Comparison of ENCODE assay signal across 10 cellular contexts in genomic region chr4:4507923-4508322, GRCh38. TPM values are rescaled to one million over a fixed set of nuclear protein-coding genes. Genes with fewer than 3 reads are reported as not detected.
A peak's percentile ranks its signal among the peaks of the same experiment; 100 is the strongest.
DNase-seq lines count a peak whose midpoint lies in the region; ATAC-seq and TF ChIP-seq lines count a peak whose summit lies in the region.
"Had no signal": no experiment of that assay in that cellular context is flagged by ENCODE, and none has a peak within 500 bp of the region (broad histone marks: within the 10 kb centered on the region; RNA-seq: fewer than 3 reads in every experiment).

No MANE protein-coding gene starts in this region.

- no peak overlapping the region for H3K4me2 ChIP-seq in neuronal stem cell (ENCODE audit: insufficient read depth, low read length, poor library complexity, severe bottlenecking)

- intact Hi-C loops in Caco-2 (cut with micrococcal nuclease; ENCODE audit: unreplicated experiment): no loop called here
- intact Hi-C loops in activated B cell treated with CpG ODN at 0.5 μM for 24 hours (cut with micrococcal nuclease): loop anchor here (1.0 kb wide), 1 partner anchor 20 kb away; no protein-coding TSS in a partner anchor
- intact Hi-C loops in lower lobe of right lung (cut with DNase I): no loop called here

- H3K27me3 ChIP-seq in Caco-2 (replicated peaks; ENCODE audit: control insufficient read depth, insufficient read depth, low read length) (no peaks in the 10 kb centered on the region), lower lobe of right lung (ENCODE audit: low read depth) (no peaks in the 10 kb centered on the region), neuronal stem cell (ENCODE audit: control insufficient read depth in 3 of 3, insufficient read depth in 3 of 3, low read depth in 1 of 3, low read length in 3 of 3) (no peaks in the 10 kb centered on the region)

- TF ChIP-seq CTCF in Caco-2 (IDR thresholded peaks at IDR 0.05; ENCODE audit: insufficient read depth in 1 of 2, low read depth in 1 of 2, low read length in 1 of 2, severe bottlenecking in 1 of 2, unreplicated experiment in 1 of 2): peak; percentile 27 to 41
- peak; percentile 74 for TF ChIP-seq CTCF in HFFc6 (IDR thresholded peaks at IDR 0.05)
- no peak for TF ChIP-seq CTCF in activated B cell treated with CpG ODN at 0.5 μM for 24 hours (IDR thresholded peaks at IDR 0.05)
- TF ChIP-seq CTCF in lower lobe of right lung (IDR thresholded peaks at IDR 0.05): peak; percentile 24

- H2BK12ac ChIP-seq in neuronal stem cell (ENCODE audit: low read length): no peak overlapping the region

- CTCF ChIA-PET in Caco-2 (lab: Charles Lee) (no interaction called here), activated B cell treated with CpG ODN at 0.5 μM for 24 hours (lab: Charles Lee) (interaction anchor here (1.0 to 1.5 kb wide), 3 partner anchors 9 to 33 kb away, joined by 3 to 4 read pairs (median 3); partner anchors contain the start of gene STX18)

- H2BK15ac ChIP-seq in neuronal stem cell (ENCODE audit: low read length): no peak overlapping the region

- no peak overlapping the region for H4K91ac ChIP-seq in neuronal stem cell (ENCODE audit: low read depth, low read length, poor library complexity)

- H2BK120ac ChIP-seq in neuronal stem cell (ENCODE audit: low read depth, low read length): no peak overlapping the region

- no peak overlapping the region for H3K4me3 Mint-ChIP-seq in Caco-2 (ENCODE audit: unreplicated experiment)
- H3K4me3 Mint-ChIP-seq in HFFc6: no peak overlapping the region
- no peak overlapping the region for H3K4me3 Mint-ChIP-seq in activated B cell treated with CpG ODN at 0.5 μM for 24 hours
- no peak overlapping the region for H3K4me3 Mint-ChIP-seq in activated T-cell treated with anti-CD3 and anti-CD28 coated beads, Interleukin-2, amount 50 U/mL, for 24 hours
- H3K4me3 Mint-ChIP-seq: activated CD8-positive, alpha-beta memory T cell treated with anti-CD3 and anti-CD28 coated beads, Interleukin-2, amount 10 ng/mL, durations not matched to agents 7 days and 5 days had no signal

- H3K4me1 Mint-ChIP-seq in Caco-2 (ENCODE audit: low read depth, unreplicated experiment) (peaks cover 22% of the 10 kb centered on the region), HFFc6 (ENCODE audit: low read depth) (peaks cover 9% of the 10 kb centered on the region; the same call in 1 of the 2 replicates), activated B cell treated with CpG ODN at 0.5 μM for 24 hours (peaks cover 11% of the 10 kb centered on the region)
- H3K4me1 Mint-ChIP-seq in activated T-cell treated with anti-CD3 and anti-CD28 coated beads, Interleukin-2, amount 50 U/mL, for 24 hours (ENCODE audit: low read depth): peaks cover 9% of the 10 kb centered on the region

- no peak overlapping the region for H2AFZ ChIP-seq in neuronal stem cell (ENCODE audit: low read length)

- no CpG with 5 or more reads among the region's 4 CpGs for WGBS in neuronal stem cell (ENCODE audit: extremely low coverage in 2 of 2, insufficient read length in 2 of 2, insufficient replicate concordance in 1 of 2), 2 donors

- H3K9ac ChIP-seq in neuronal stem cell (ENCODE audit: low read depth, low read length, poor library complexity): no peak overlapping the region

- H3K79me1 ChIP-seq in neuronal stem cell (ENCODE audit: low read depth, low read length): no peaks in the 10 kb centered on the region

- POLR2A ChIA-PET in Caco-2 (lab: Charles Lee) (no interaction called here), activated B cell treated with CpG ODN at 0.5 μM for 24 hours (lab: Charles Lee) (interaction anchor here (0.7 kb wide), 1 partner anchor 10 kb away, joined by 3 read pairs; no protein-coding TSS in a partner anchor)

- H3K4me3 ChIP-seq in Caco-2 (ENCODE audit: low read depth, low read length): no peak overlapping the region
- H3K4me3 ChIP-seq in lower lobe of right lung: no peak overlapping the region
- no peak overlapping the region for H3K4me3 ChIP-seq in neuronal stem cell (ENCODE audit: low read length in 2 of 2)

- BruUV-seq in Caco-2 (replicated peaks; lab: Mats Ljungman, UMichigan): no TSS peak

- no peak overlapping the region for H2AK5ac ChIP-seq in neuronal stem cell (ENCODE audit: low read depth, low read length)

- ATAC-seq in activated B cell treated with CpG ODN at 0.5 μM for 24 hours (ENCODE audit: low read depth) (peak; percentile 28), lower lobe of right lung (no peak), HG03095 (IDR thresholded peaks at IDR 0.05; ENCODE audit: unreplicated experiment) (no peak)
- ATAC-seq: activated CD8-positive, alpha-beta memory T cell treated with anti-CD3 and anti-CD28 coated beads, Interleukin-2, amount 10 ng/mL, durations not matched to agents 7 days and 5 days had no signal

- H3K9me3 ChIP-seq in Caco-2: no peaks in the 10 kb centered on the region
- H3K9me3 ChIP-seq in lower lobe of right lung: no peaks in the 10 kb centered on the region
- H3K9me3 ChIP-seq in neuronal stem cell (replicated peaks in 1 of 2; ENCODE audit: control insufficient read depth in 2 of 2, insufficient read depth in 1 of 2, low read depth in 1 of 2, low read length in 2 of 2): no peaks in the 10 kb centered on the region

- DNase-seq in Caco-2 (peak in 1 of 2 experiments; percentile 11), HFFc6 (no peak), activated B cell treated with CpG ODN at 0.5 μM for 24 hours (no peak), lower lobe of right lung (no peak), medulla oblongata (ENCODE audit: extremely low spot score) (no peak), neuronal stem cell (ENCODE audit: low spot score) (no peak)
- DNase-seq in activated T-cell treated with anti-CD3 and anti-CD28 coated beads, Interleukin-2, amount 50 U/mL, for 24 hours: no peak
- DNase-seq: activated CD8-positive, alpha-beta memory T cell treated with anti-CD3 and anti-CD28 coated beads, Interleukin-2, amount 10 ng/mL, durations not matched to agents 7 days and 5 days; stimulated activated CD8-positive, alpha-beta memory T cell treated with anti-CD3 and anti-CD28 coated beads, Interleukin-4, amount 100 ng/mL, for 48 hours had no signal

- H3K23ac ChIP-seq in neuronal stem cell (ENCODE audit: low read depth, low read length, poor library complexity): no peak overlapping the region

- H4K8ac ChIP-seq in neuronal stem cell (ENCODE audit: low read depth, low read length): no peak overlapping the region

- H3K27ac Mint-ChIP-seq in Caco-2 (ENCODE audit: unreplicated experiment) (no peak overlapping the region), HFFc6 (no peak overlapping the region), activated B cell treated with CpG ODN at 0.5 μM for 24 hours (no peak overlapping the region)
- no peak overlapping the region for H3K27ac Mint-ChIP-seq in activated T-cell treated with anti-CD3 and anti-CD28 coated beads, Interleukin-2, amount 50 U/mL, for 24 hours
- H3K27ac Mint-ChIP-seq: activated CD8-positive, alpha-beta memory T cell treated with anti-CD3 and anti-CD28 coated beads, Interleukin-2, amount 10 ng/mL, durations not matched to agents 7 days and 5 days had no signal

- peaks cover 4% of the 10 kb centered on the region for H3K36me3 Mint-ChIP-seq in Caco-2 (ENCODE audit: insufficient read depth, unreplicated experiment)
- H3K36me3 Mint-ChIP-seq in HFFc6 (ENCODE audit: low read depth): peaks cover 3% of the 10 kb centered on the region; the same call in 1 of the 2 replicates
- H3K36me3 Mint-ChIP-seq in activated B cell treated with CpG ODN at 0.5 μM for 24 hours (ENCODE audit: low read depth): peaks cover 33% of the 10 kb centered on the region
- H3K36me3 Mint-ChIP-seq in activated T-cell treated with anti-CD3 and anti-CD28 coated beads, Interleukin-2, amount 50 U/mL, for 24 hours (ENCODE audit: low read depth): peaks cover 35% of the 10 kb centered on the region

- H3K27ac ChIP-seq in lower lobe of right lung: no peak overlapping the region
- no peak overlapping the region for H3K27ac ChIP-seq in neuronal stem cell (replicated peaks; ENCODE audit: low read length)

- H3K4me1 ChIP-seq in Caco-2 (peaks cover 18% of the 10 kb centered on the region), lower lobe of right lung (peaks cover 3% of the 10 kb centered on the region), neuronal stem cell (ENCODE audit: control insufficient read depth in 2 of 2, insufficient read depth in 1 of 2, low read depth in 1 of 2, low read length in 2 of 2) (peaks cover 0 to 4% of the 10 kb centered on the region in 2 donors)

- no peak overlapping the region for H2BK5ac ChIP-seq in neuronal stem cell (ENCODE audit: low read length)

- H3K9me3 Mint-ChIP-seq in Caco-2 (ENCODE audit: unreplicated experiment) (no peaks in the 10 kb centered on the region), HFFc6 (no peaks in the 10 kb centered on the region), activated B cell treated with CpG ODN at 0.5 μM for 24 hours (no peaks in the 10 kb centered on the region)
- H3K9me3 Mint-ChIP-seq in activated T-cell treated with anti-CD3 and anti-CD28 coated beads, Interleukin-2, amount 50 U/mL, for 24 hours: no peaks in the 10 kb centered on the region

- no peak overlapping the region for H3K4ac ChIP-seq in neuronal stem cell (ENCODE audit: low read length)

- H3K36me3 ChIP-seq in Caco-2 (ENCODE audit: control insufficient read depth, insufficient read depth, low read length) (no peaks in the 10 kb centered on the region), lower lobe of right lung (no peaks in the 10 kb centered on the region), neuronal stem cell (replicated peaks in 1 of 2; ENCODE audit: control insufficient read depth in 2 of 2, insufficient read depth in 2 of 2, low read length in 2 of 2) (no peaks in the 10 kb centered on the region)

- H3K14ac ChIP-seq in neuronal stem cell (ENCODE audit: low read length): no peak overlapping the region

- no peak overlapping the region for H3K18ac ChIP-seq in neuronal stem cell (ENCODE audit: low read length)

- H3K27me3 Mint-ChIP-seq in Caco-2 (ENCODE audit: insufficient read depth, unreplicated experiment) (no peaks in the 10 kb centered on the region), HFFc6 (ENCODE audit: insufficient read depth) (no peaks in the 10 kb centered on the region; the same call in 1 of the 2 replicates), activated B cell treated with CpG ODN at 0.5 μM for 24 hours (no peaks in the 10 kb centered on the region)
- H3K27me3 Mint-ChIP-seq in activated T-cell treated with anti-CD3 and anti-CD28 coated beads, Interleukin-2, amount 50 U/mL, for 24 hours: no peaks in the 10 kb centered on the region
- H3K27me3 Mint-ChIP-seq: activated CD8-positive, alpha-beta memory T cell treated with anti-CD3 and anti-CD28 coated beads, Interleukin-2, amount 10 ng/mL, durations not matched to agents 7 days and 5 days had no signal

RNA-seq across cellular contexts. Expression of gene STX18, which starts 33.9 kb away (rescaled TPM):
- 32.5 and 36.5 TPM in 2 replicates for total RNA-seq in Caco-2 (2022)
- 10 to 100 TPM; 27.5 to 37.1 (median 29.8) TPM for total RNA-seq in HFFc6 (2021; fragmentation: NEBNext Ultra II Directional; extraction: Animal tissue kit (Norgen Biotek cat#: 25700))
- 27.1 and 27.3 TPM in 2 replicates for total RNA-seq in activated B cell treated with CpG ODN at 0.5 μM for 24 hours
- total RNA-seq in lower lobe of right lung: 36.5 TPM
- polyA plus RNA-seq in neuronal stem cell (2013, experiment 1 of 2): 16.6 TPM
- 16.8 TPM for polyA plus RNA-seq in neuronal stem cell (2013, experiment 2 of 2)
